ENCODE assay signal across 8 cellular contexts in genomic region chr1:94237291-94238226, GRCh38. TPM values are rescaled to one million over a fixed set of nuclear protein-coding genes. Genes with fewer than 3 reads are reported as not detected.
DNase-seq lines count a peak whose midpoint lies in the region; TF ChIP-seq lines count a peak whose summit lies in the region.

Gene ARHGAP29 (minus strand): TSS chr1:94237584. CDS start chr1:94231611, 5,973 bp downstream.

- peak within 1 kb of the TSS; percentile 53 to 57 for H3K9ac ChIP-seq in duodenal mucosa (ENCODE audit: low read depth in 1 of 2, low read length in 2 of 2)

- no peaks in the 10 kb centered on the region for H3K9me3 ChIP-seq in duodenal mucosa (ENCODE audit: control insufficient read depth in 1 of 2, low read length in 2 of 2)

- H3K36me3 ChIP-seq in GM06990 (ENCODE audit: control insufficient read depth, insufficient read depth, low read length) (no peaks in the 10 kb centered on the region), duodenal mucosa (ENCODE audit: control insufficient read depth in 1 of 2, insufficient read depth in 2 of 2, low read length in 2 of 2) (no peaks in the 10 kb centered on the region)

- H3K27me3 ChIP-seq in GM06990 (replicated peaks; ENCODE audit: control insufficient read depth, insufficient read depth, low read length) (peaks cover 3% of the 10 kb centered on the region; the same call in 1 of the 2 replicates), duodenal mucosa (ENCODE audit: control insufficient read depth in 1 of 2, insufficient read depth in 2 of 2, low read length in 2 of 2) (peaks cover 42 to 43% of the 10 kb centered on the region in 2 donors)

- peaks cover 5 to 9% of the 10 kb centered on the region in 2 donors for H3K4me1 ChIP-seq in duodenal mucosa (ENCODE audit: control insufficient read depth in 1 of 2, insufficient read depth in 2 of 2, low read length in 2 of 2)

- H3K4me3 ChIP-seq in GM06990 (replicated peaks; ENCODE audit: low read depth, low read length), result peak within 1 kb of the TSS; percentile 48
- H3K4me3 ChIP-seq in HFF-Myc (replicated peaks; ENCODE audit: low read depth, low read length), result peak within 1 kb of the TSS; percentile 80
- H3K4me3 ChIP-seq in duodenal mucosa (ENCODE audit: low read depth in 1 of 2, low read length in 2 of 2), result peak within 1 kb of the TSS; percentile 78 to 90

- TF ChIP-seq CTCF in GM06990 (IDR thresholded peaks at IDR 0.05; ENCODE audit: insufficient read depth, low read length, poor library complexity, severe bottlenecking) (no peak), HFF-Myc (IDR thresholded peaks at IDR 0.05; ENCODE audit: low read depth, low read length, missing control alignments) (no peak)

- H3K27ac ChIP-seq in duodenal mucosa (ENCODE audit: low read depth, low read length), result peak within 1 kb of the TSS; percentile 59

- peak; percentile 68 for DNase-seq in GM06990 (ENCODE audit: extremely low read depth, insufficient read length)
- no peak for DNase-seq in HFF-Myc (ENCODE audit: extremely low read depth, low read depth)
- peak; percentile 60 for DNase-seq in NCI-H146 (lab: John Stamatoyannopoulos, UW)
- peak; percentile 12 to 28 for DNase-seq in activated CD4-positive, alpha-beta T cell treated with anti-CD3 and anti-CD28 coated beads for 4 hours
- peak; percentile 88 to 94 for DNase-seq in lung microvascular endothelial cell (ENCODE audit: low read depth in 2 of 2)
- peak in 2 of 3 donors; percentile 35 to 75 for DNase-seq in stimulated activated CD4-positive, alpha-beta T cell treated with anti-CD3 and anti-CD28 coated beads, TNF-alpha, amount 100 ng/mL, for 48 hours (ENCODE audit: low read depth in 3 of 3)
- no peak for DNase-seq in SIG-M5 (lab: John Stamatoyannopoulos, UW)

RNA-seq across cellular contexts. Expression of gene ARHGAP29, which starts in this region (rescaled TPM):
- 144 and 201 TPM in 2 replicates for total RNA-seq in lung microvascular endothelial cell

Comparison
In these comparisons a context has a peak if more than half of its experiments do, and no peak if none do; other contexts are left out.
1. DNase-seq: peak in GM06990 (single experiment), NCI-H146 (single experiment), activated CD4-positive, alpha-beta T cell treated with anti-CD3 and anti-CD28 coated beads for 4 hours (2 of 2), lung microvascular endothelial cell (2 of 2) and stimulated activated CD4-positive, alpha-beta T cell treated with anti-CD3 and anti-CD28 coated beads, TNF-alpha, amount 100 ng/mL, for 48 hours (2 of 3); none in HFF-Myc (single experiment) and SIG-M5 (single experiment).
2. Peak in every context shown above with its lines, with median percentiles within 50 percentile points of each other: H3K4me3 ChIP-seq.